1 cellular context compared by ENCODE assay signal in the genomic region with DNA sequence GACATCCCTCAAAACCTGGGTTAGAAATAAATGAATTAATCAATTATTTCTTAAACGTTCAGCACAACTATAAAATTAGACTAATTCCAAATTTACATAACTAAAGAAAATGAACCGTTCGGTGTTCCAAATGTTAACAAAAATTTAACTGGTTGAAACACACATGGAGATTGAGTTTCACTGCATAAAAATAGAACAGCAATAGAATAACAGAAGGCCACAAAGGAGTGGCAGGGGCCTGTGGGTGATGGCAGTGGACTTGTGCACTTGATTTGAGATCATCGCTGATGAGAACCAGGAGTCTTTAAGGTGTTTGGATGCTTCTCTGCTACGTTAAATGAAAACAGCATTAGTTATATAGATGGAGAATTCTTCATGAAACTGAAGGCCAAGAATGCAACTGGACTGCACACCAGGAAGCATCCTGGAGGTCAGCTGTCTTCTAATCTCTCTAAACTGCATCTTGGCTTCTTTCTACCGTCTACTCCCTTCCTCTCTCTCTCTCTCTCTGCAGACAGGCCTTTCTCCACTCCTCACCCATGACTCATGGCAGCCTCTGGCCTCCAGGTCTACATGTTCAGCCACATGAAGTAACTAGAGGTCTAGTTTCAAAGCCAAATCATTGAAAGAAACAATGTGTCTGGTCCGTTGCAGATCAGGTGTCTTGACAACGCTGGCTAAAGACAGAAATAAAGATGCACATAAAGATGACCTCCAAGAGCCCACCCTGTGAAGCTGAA.
TF ChIP-seq lines count a peak whose summit lies in the region.

No MANE protein-coding gene starts in this region.

TF ChIP-seq in endothelial cell of umbilical vein, 7 proteins besides CTCF, POLR2A, EP300 and RAD21:
- TF ChIP-seq POLR2AphosphoS5 (IDR thresholded peaks at IDR 0.05; ENCODE audit: insufficient read depth, low read depth, low read length) (no peak), MYC (IDR thresholded peaks at IDR 0.05; ENCODE audit: low read depth, low read length) (no peak), JUN (IDR thresholded peaks at IDR 0.05; ENCODE audit: borderline replicate concordance, insufficient read depth, insufficient read length, low read depth) (no peak), GATA2 (IDR thresholded peaks at IDR 0.05; ENCODE audit: insufficient read depth, insufficient read length, low read depth, low read length) (no peak), FOS (IDR thresholded peaks at IDR 0.05; ENCODE audit: borderline replicate concordance, insufficient read depth, low read length) (no peak), EZH2 (IDR thresholded peaks at IDR 0.05; ENCODE audit: borderline replicate concordance, low read depth, low read length, severe bottlenecking) (no peak)
- TF ChIP-seq, protein P1, sequence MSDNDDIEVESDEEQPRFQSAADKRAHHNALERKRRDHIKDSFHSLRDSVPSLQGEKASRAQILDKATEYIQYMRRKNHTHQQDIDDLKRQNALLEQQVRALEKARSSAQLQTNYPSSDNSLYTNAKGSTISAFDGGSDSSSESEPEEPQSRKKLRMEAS (IDR thresholded peaks at IDR 0.05; ENCODE audit: insufficient read depth, insufficient read length) = no peak
TF ChIP-seq in endothelial cell of umbilical vein: peak in this region for 0.
